20 cellular contexts compared by ENCODE assay signal in genomic region chr16:7055443-7055842, GRCh38.
"Had no signal": no experiment of that assay in that cellular context is flagged by ENCODE, and none has a peak within 500 bp of the region (broad histone marks: within the 10 kb centered on the region; RNA-seq: fewer than 3 reads in every experiment).

No MANE protein-coding gene starts in this region.

- H3K4me2 ChIP-seq: hepatocyte had no signal

- H3K27me3 ChIP-seq: foreskin keratinocyte, hepatocyte, neutrophil, spleen, transverse colon had no signal

- H3K4me3 ChIP-seq: coronary artery, hepatocyte, mucosa of descending colon, psoas muscle, spleen, thoracic aorta, transverse colon had no signal

- H3K27ac ChIP-seq: coronary artery, foreskin keratinocyte, hepatocyte, neutrophil, psoas muscle, spleen, thoracic aorta, transverse colon had no signal

- H3K79me2 ChIP-seq: hepatocyte had no signal

- ATAC-seq: foreskin keratinocyte; left colon; mucosa of descending colon; naive thymus-derived CD8-positive, alpha-beta T cell; psoas muscle; sciatic nerve; stimulated activated memory B cell treated with anti-CD40 and anti-IgM and Interleukin-4, amounts not matched to agents 10 μg/mL and 1 μg/mL and 100 μg/mL, for 72 hours had no signal

- DNase-seq: effector CD4-positive, alpha-beta T cell; endodermal cell; erythroblast; foreskin keratinocyte; head of caudate nucleus; left colon; mucosa of descending colon; naive thymus-derived CD8-positive, alpha-beta T cell; psoas muscle; spleen; stimulated activated CD4-positive, alpha-beta T cell treated with anti-CD3 and anti-CD28 coated beads, Interleukin-15, amount 100 ng/mL, for 24 hours; stimulated activated CD4-positive, alpha-beta T cell treated with anti-CD3 and anti-CD28 coated beads, Interleukin-1b, Interleukin-23, amount 100 ng/mL, for 48 hours; stimulated activated CD4-positive, alpha-beta T cell treated with anti-CD3 and anti-CD28 coated beads, Interleukin-4, amount 100 ng/mL, for 24 hours; transverse colon had no signal

- H3K4me1 ChIP-seq: foreskin keratinocyte, psoas muscle, spleen, transverse colon had no signal

- H3K36me3 ChIP-seq: neutrophil, spleen, thoracic aorta, transverse colon had no signal
